Comparison of ENCODE assay signal across 9 cellular contexts in genomic region chr1:103107696-103108524, GRCh38. TPM values are rescaled to one million over a fixed set of nuclear protein-coding genes. Genes with fewer than 3 reads are reported as not detected.
DNase-seq lines count a peak whose midpoint lies in the region; ATAC-seq, FAIRE-seq and TF ChIP-seq lines count a peak whose summit lies in the region.
"Had no signal": no experiment of that assay in that cellular context is flagged by ENCODE, and none has a peak within 500 bp of the region (broad histone marks: within the 10 kb centered on the region; RNA-seq: fewer than 3 reads in every experiment).

Gene COL11A1, minus strand, starts transcription at chr1:103108522. Its CDS starts 344 bp downstream, at chr1:103108178.

- TF ChIP-seq CTCF in cardiac fibroblast (IDR thresholded peaks at IDR 0.05; ENCODE audit: low read depth, low read length), result no peak
- no peak for TF ChIP-seq CTCF in left lung (IDR thresholded peaks at IDR 0.05)

- ATAC-seq in left lung (peak; percentile 6), GM19467 (IDR thresholded peaks at IDR 0.05; ENCODE audit: unreplicated experiment) (no peak)

- peaks cover 28% of the 10 kb centered on the region for H3K27me3 Mint-ChIP-seq in activated CD4-positive, alpha-beta T cell treated with anti-CD3 and anti-CD28 coated beads, Interleukin-2, amount 10 ng/mL, durations not matched to agents 24 days and 14 days

- no peaks in the 10 kb centered on the region for H3K36me3 ChIP-seq in HAP-1 (replicated peaks)
- no peaks in the 10 kb centered on the region for H3K36me3 ChIP-seq in left lung
- no peaks in the 10 kb centered on the region for H3K36me3 ChIP-seq in skeletal muscle tissue (ENCODE audit: control insufficient read depth in 3 of 3, insufficient read depth in 3 of 3, low read length in 3 of 3)

- H3K27me3 ChIP-seq in HAP-1 (ENCODE audit: low read depth), result no peaks in the 10 kb centered on the region
- H3K27me3 ChIP-seq in left lung, result peaks cover 3 to 40% of the 10 kb centered on the region in 2 donors
- H3K27me3 ChIP-seq in skeletal muscle tissue (ENCODE audit: control insufficient read depth in 3 of 3, insufficient read depth in 3 of 3, low read length in 3 of 3), result peaks cover 0 to 8% (median 3%) of the 10 kb centered on the region in 3 donors

- intact Hi-C loops in left lung (cut with DNase I), result no loop called here
- intact Hi-C loops in activated CD4-positive, alpha-beta T cell treated with anti-CD3 and anti-CD28 coated beads, Interleukin-2, amount 10 ng/mL, durations not matched to agents 24 days and 14 days (cut with micrococcal nuclease), result loop anchor here (2.0 kb wide), 1 partner anchor 407 kb away; no protein-coding TSS in a partner anchor

- H3K27ac ChIP-seq in left lung (no peak within 1 kb of the TSS), skeletal muscle tissue (ENCODE audit: low read depth, low read length) (no peak within 1 kb of the TSS)

- peak within 1 kb of the TSS; percentile 40 for H3K4me3 ChIP-seq in HAP-1
- peak within 1 kb of the TSS; percentile 39 for H3K4me3 ChIP-seq in cardiac fibroblast (replicated peaks in 1 of 2; ENCODE audit: low read depth in 2 of 2, low read length in 2 of 2)
- H3K4me3 ChIP-seq in left lung, result peak within 1 kb of the TSS; percentile 5 to 12
- H3K4me3 ChIP-seq in skeletal muscle tissue (ENCODE audit: low read length in 3 of 3), result peak within 1 kb of the TSS; percentile 46 to 65 (median 48)

- in situ Hi-C loops in HAP-1 (cut with MboI; ENCODE audit: low sequenced_read_pairs), result no loop called here

- no peak within 1 kb of the TSS for H3K27ac Mint-ChIP-seq in activated CD4-positive, alpha-beta T cell treated with anti-CD3 and anti-CD28 coated beads, Interleukin-2, amount 10 ng/mL, durations not matched to agents 24 days and 14 days
- H3K27ac Mint-ChIP-seq: activated naive CD8-positive, alpha-beta T cell treated with anti-CD3 and anti-CD28 coated beads, Interleukin-2, amount 10 ng/mL, durations not matched to agents 7 days and 5 days had no signal

- no peaks in the 10 kb centered on the region for H3K4me1 Mint-ChIP-seq in activated CD4-positive, alpha-beta T cell treated with anti-CD3 and anti-CD28 coated beads, Interleukin-2, amount 10 ng/mL, durations not matched to agents 24 days and 14 days
- H3K4me1 Mint-ChIP-seq: activated naive CD8-positive, alpha-beta T cell treated with anti-CD3 and anti-CD28 coated beads, Interleukin-2, amount 10 ng/mL, durations not matched to agents 7 days and 5 days had no signal

- no peak within 1 kb of the TSS for H3K4me3 Mint-ChIP-seq in activated CD4-positive, alpha-beta T cell treated with anti-CD3 and anti-CD28 coated beads, Interleukin-2, amount 10 ng/mL, durations not matched to agents 24 days and 14 days

- H3K9me3 ChIP-seq in HAP-1, result no peaks in the 10 kb centered on the region
- H3K9me3 ChIP-seq in left lung, result no peaks in the 10 kb centered on the region
- H3K9me3 ChIP-seq in skeletal muscle tissue (ENCODE audit: control insufficient read depth in 3 of 3, low read length in 3 of 3), result no peaks in the 10 kb centered on the region

- H3K36me3 Mint-ChIP-seq in activated CD4-positive, alpha-beta T cell treated with anti-CD3 and anti-CD28 coated beads, Interleukin-2, amount 10 ng/mL, durations not matched to agents 24 days and 14 days (ENCODE audit: low read depth), result no peaks in the 10 kb centered on the region
- H3K36me3 Mint-ChIP-seq: activated naive CD8-positive, alpha-beta T cell treated with anti-CD3 and anti-CD28 coated beads, Interleukin-2, amount 10 ng/mL, durations not matched to agents 7 days and 5 days had no signal

- no peak for TF ChIP-seq POLR2A in GM12891 (IDR thresholded peaks at IDR 0.05; ENCODE audit: low read depth, low read length)

- FAIRE-seq in GM12891 (lab: Jason Lieb, UNC), result no peak

- DNase-seq in HAP-1 (ENCODE audit: low spot score in 2 of 2), result peak in 1 of 2 experiments; percentile 30
- no peak for DNase-seq in cardiac fibroblast (ENCODE audit: low read depth in 2 of 2)
- no peak for DNase-seq in left lung
- DNase-seq in GM12891 (ENCODE audit: insufficient read length, low spot score), result no peak
- no peak for DNase-seq in NOMO-1 treated with DMSO at 0.1 percent for 48 hours (lab: John Stamatoyannopoulos, UW; ENCODE audit: unreplicated experiment)
- no peak for DNase-seq in activated CD4-positive, alpha-beta T cell treated with anti-CD3 and anti-CD28 coated beads, Interleukin-2, amount 10 ng/mL, durations not matched to agents 24 days and 14 days
- DNase-seq: activated naive CD8-positive, alpha-beta T cell treated with anti-CD3 and anti-CD28 coated beads, Interleukin-2, amount 10 ng/mL, durations not matched to agents 7 days and 5 days had no signal

- H3K9ac ChIP-seq in skeletal muscle tissue (ENCODE audit: low read depth in 1 of 3, low read length in 3 of 3), result peak within 1 kb of the TSS in 1 of 3 donors; percentile 65

- H3K9me3 Mint-ChIP-seq in activated CD4-positive, alpha-beta T cell treated with anti-CD3 and anti-CD28 coated beads, Interleukin-2, amount 10 ng/mL, durations not matched to agents 24 days and 14 days, result no peaks in the 10 kb centered on the region
- H3K9me3 Mint-ChIP-seq: activated naive CD8-positive, alpha-beta T cell treated with anti-CD3 and anti-CD28 coated beads, Interleukin-2, amount 10 ng/mL, durations not matched to agents 7 days and 5 days had no signal

- peaks cover 23% of the 10 kb centered on the region for H3K4me1 ChIP-seq in HAP-1
- peaks cover 4 to 5% of the 10 kb centered on the region in 2 donors for H3K4me1 ChIP-seq in left lung
- peaks cover 5 to 21% (median 6%) of the 10 kb centered on the region in 3 donors for H3K4me1 ChIP-seq in skeletal muscle tissue (ENCODE audit: control insufficient read depth in 3 of 3, insufficient read depth in 3 of 3, low read length in 3 of 3)

TF ChIP-seq in GM12891, 5 proteins besides CTCF, POLR2A, EP300 and RAD21:
- TF ChIP-seq TAF1 (IDR thresholded peaks at IDR 0.05; ENCODE audit: low read depth, low read length), result no peak

RNA-seq across cellular contexts. Expression of gene COL11A1, which starts in this region (rescaled TPM):
- total RNA-seq in left lung (1 to 10 TPM in 1 of 2 donors, under 1 TPM in 1; 0.21 to 4.4 TPM), skeletal muscle tissue (85.6 TPM)
- polyA plus RNA-seq in GM12891 (2012; ENCODE audit: low read depth, missing spikeins), result 0.05 TPM
- not detected in 2 replicates for total RNA-seq in activated CD4-positive, alpha-beta T cell treated with anti-CD3 and anti-CD28 coated beads, Interleukin-2, amount 10 ng/mL, durations not matched to agents 24 days and 14 days
- total RNA-seq: activated naive CD8-positive, alpha-beta T cell treated with anti-CD3 and anti-CD28 coated beads, Interleukin-2, amount 10 ng/mL, durations not matched to agents 7 days and 5 days had no signal

Comparison
In these comparisons a context has a peak if more than half of its experiments do, and no peak if none do; other contexts are left out.
1. RNA of gene COL11A1 (total RNA-seq): 85.6 TPM in skeletal muscle tissue (single experiment); 0.21 to 4.4 TPM in left lung and not detected in activated CD4-positive, alpha-beta T cell treated with anti-CD3 and anti-CD28 coated beads, Interleukin-2, amount 10 ng/mL, durations not matched to agents 24 days and 14 days; every median in the first group is over 10 times any median in the second.
2. Peak in every context shown above with its lines, with median percentiles within 50 percentile points of each other: H3K4me3 ChIP-seq.